ENCODE assay signal across 14 cellular contexts in genomic region chr6:40936810-40937209, GRCh38.
A peak's percentile ranks its signal among the peaks of the same experiment; 100 is the strongest.
DNase-seq lines count a peak whose midpoint lies in the region; ATAC-seq and TF ChIP-seq lines count a peak whose summit lies in the region.
"Had no signal": no experiment of that assay in that cellular context is flagged by ENCODE, and none has a peak within 500 bp of the region (broad histone marks: within the 10 kb centered on the region; RNA-seq: fewer than 3 reads in every experiment).

No MANE protein-coding gene starts in this region.

- ATAC-seq in heart right ventricle, result no peak
- ATAC-seq: stimulated activated effector memory CD8-positive, alpha-beta T cell treated with anti-CD3 and anti-CD28 coated beads, Interleukin-12 subunit alpha, Interleukin-12 subunit beta, amount 100 ng/mL, for 72 hours had no signal

- H3K4me1 ChIP-seq in cardiac muscle cell (ENCODE audit: low read depth), result peaks cover 8% of the 10 kb centered on the region
- peaks cover 0 to 12% (median 0%) of the 10 kb centered on the region in 9 donors for H3K4me1 ChIP-seq in heart right ventricle
- no peaks in the 10 kb centered on the region for H3K4me1 ChIP-seq in adipocyte (ENCODE audit: control insufficient read depth, insufficient read depth, low read length)

- intact Hi-C loops in heart right ventricle (cut with DNase I), result no loop called here

- H3K4me3 ChIP-seq in cardiac muscle cell (no peak overlapping the region), heart right ventricle (no peak overlapping the region), adipocyte (ENCODE audit: low read length) (no peak overlapping the region)

- H3K36me3 ChIP-seq in cardiac muscle cell (no peaks in the 10 kb centered on the region), heart right ventricle (no peaks in the 10 kb centered on the region), adipocyte (ENCODE audit: control insufficient read depth, insufficient read depth, low read length, severe bottlenecking) (no peaks in the 10 kb centered on the region)

- H3K9me3 ChIP-seq in cardiac muscle cell (ENCODE audit: low read depth) (no peaks in the 10 kb centered on the region), heart right ventricle (peaks cover 0 to 6% (median 0%) of the 10 kb centered on the region in 11 donors), adipocyte (ENCODE audit: control insufficient read depth, low read length) (no peaks in the 10 kb centered on the region)

- in situ Hi-C loops in G401 (cut with HindIII; ENCODE audit: low sequenced_read_pairs), result no loop called here

- DNase-seq in cardiac muscle cell (ENCODE audit: low read depth in 1 of 2, low spot score in 1 of 2) (peak; percentile 10 to 46), heart right ventricle (no peak), adipocyte (ENCODE audit: low read depth) (peak; percentile 71), glomerular visceral epithelial cell (ENCODE audit: extremely low spot score) (peak; percentile 72), NCI-H2227 (lab: John Stamatoyannopoulos, UW; ENCODE audit: unreplicated experiment) (no peak), G401 (ENCODE audit: low spot score) (no peak)
- DNase-seq in activated T-cell treated with anti-CD3 and anti-CD28 coated beads, Interleukin-2, amount 50 U/mL, for 48 hours, result no peak
- DNase-seq in stimulated activated CD8-positive, alpha-beta memory T cell treated with anti-CD3 and anti-CD28 coated beads, Interleukin-4, amount 100 ng/mL, for 48 hours, result no peak
- DNase-seq: activated CD4-positive, alpha-beta memory T cell treated with anti-CD3 and anti-CD28 coated beads for 36 hours; activated naive CD4-positive, alpha-beta T cell treated with anti-CD3 and anti-CD28 coated beads, Interleukin-2, amount 50 U/mL, for 16 hours; effector CD8-positive, alpha-beta T cell; MV-4-11; NCI-H510A had no signal

- 63 to 68% methylated on average over 3 of the region's 3 CpGs for WGBS in heart right ventricle, 2 donors

- TF ChIP-seq CTCF in cardiac muscle cell (IDR thresholded peaks at IDR 0.05; ENCODE audit: low read depth, low read length) (no peak), heart right ventricle (IDR thresholded peaks at IDR 0.05) (no peak)

- no peak overlapping the region for H3K9ac ChIP-seq in adipocyte (ENCODE audit: low read length)

- no peaks in the 10 kb centered on the region for H3K27me3 ChIP-seq in cardiac muscle cell
- H3K27me3 ChIP-seq in heart right ventricle, result no peaks in the 10 kb centered on the region
- no peaks in the 10 kb centered on the region for H3K27me3 ChIP-seq in adipocyte (replicated peaks; ENCODE audit: control insufficient read depth, insufficient read depth, low read length)

- H3K27ac ChIP-seq in cardiac muscle cell, result peak overlapping the region; percentile 51
- H3K27ac ChIP-seq in heart right ventricle, result no peak overlapping the region

Comparison
In these comparisons a context has a peak if more than half of its experiments do, and no peak if none do; other contexts are left out.
1. DNase-seq: peak in cardiac muscle cell (2 of 2), adipocyte (single experiment) and glomerular visceral epithelial cell (single experiment); none in heart right ventricle (0 of 2), activated T-cell treated with anti-CD3 and anti-CD28 coated beads, Interleukin-2, amount 50 U/mL, for 48 hours (0 of 2), stimulated activated CD8-positive, alpha-beta memory T cell treated with anti-CD3 and anti-CD28 coated beads, Interleukin-4, amount 100 ng/mL, for 48 hours (single experiment), NCI-H2227 (single experiment) and G401 (single experiment).